Comparison of ENCODE assay signal across 23 cellular contexts in the genomic region with DNA sequence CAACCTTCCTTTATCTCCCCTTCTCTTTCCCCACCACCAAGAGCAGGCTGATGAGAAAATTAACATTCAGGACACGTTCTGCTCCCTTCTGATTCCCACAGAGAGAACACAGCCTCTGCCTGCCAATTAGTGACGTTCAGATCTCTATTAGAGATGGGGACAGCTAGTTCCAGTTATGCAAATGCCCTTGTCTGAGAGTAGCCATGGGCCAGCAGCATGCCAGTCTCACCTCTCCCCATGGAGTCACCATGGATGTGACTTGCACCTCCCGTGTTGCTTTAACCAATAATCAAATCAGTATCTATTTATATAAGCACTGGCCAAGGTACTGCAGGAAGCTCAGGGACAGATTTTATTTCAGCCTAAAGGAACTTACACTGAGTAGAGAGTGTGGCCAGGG.
DNase-seq lines count a peak whose midpoint lies in the region; ATAC-seq lines count a peak whose summit lies in the region.
"Had no signal": no experiment of that assay in that cellular context is flagged by ENCODE, and none has a peak within 500 bp of the region (broad histone marks: within the 10 kb centered on the region; RNA-seq: fewer than 3 reads in every experiment).

No MANE protein-coding gene starts in this region.

- DNase-seq in Right ventricle myocardium superior (no peak), left cardiac atrium (no peak), cerebellar cortex (ENCODE audit: low spot score) (peak; percentile 81), middle frontal gyrus (ENCODE audit: extremely low spot score, low spot score) (peak; percentile 54), mucosa of gallbladder (ENCODE audit: low spot score) (no peak), NCI-H1436 (lab: John Stamatoyannopoulos, UW) (no peak)
- no peak for DNase-seq in activated effector memory CD4-positive, alpha-beta T cell treated with anti-CD3 and anti-CD28 coated beads, Interleukin-2, amount 50 U/mL, for 16 hours
- DNase-seq: ACHN; activated CD4-positive, alpha-beta T cell treated with anti-CD3 and anti-CD28 coated beads, Interleukin-2, amount 50 U/mL, for 4 hours; activated naive CD4-positive, alpha-beta T cell treated with anti-CD3 and anti-CD28 coated beads for 36 hours; aorta; GF-D8; heart left ventricle; immature natural killer cell; MV-4-11; naive B cell; NCI-H1930; SIG-M5; stimulated activated CD4-positive, alpha-beta T cell treated with anti-CD3 and anti-CD28 coated beads, Interleukin-4, amount 100 ng/mL, for 24 hours; uterus; WERI-Rb-1 had no signal

- intact Hi-C loops in Right ventricle myocardium superior (cut with DNase I): no loop called here
- intact Hi-C loops in left cardiac atrium (cut with DNase I): no loop called here

- ATAC-seq in Right ventricle myocardium superior (ENCODE audit: poor library complexity) (peak; percentile 31), left cardiac atrium (no peak), HG03460 (IDR thresholded peaks at IDR 0.05; ENCODE audit: unreplicated experiment) (no peak)
- ATAC-seq: K562 had no signal

Comparison
In these comparisons a context has a peak if more than half of its experiments do, and no peak if none do; other contexts are left out.
1. DNase-seq: peak in cerebellar cortex (single experiment) and middle frontal gyrus (single experiment); none in Right ventricle myocardium superior (single experiment), left cardiac atrium (single experiment), mucosa of gallbladder (single experiment), NCI-H1436 (single experiment) and activated effector memory CD4-positive, alpha-beta T cell treated with anti-CD3 and anti-CD28 coated beads, Interleukin-2, amount 50 U/mL, for 16 hours (single experiment).